In genomic region chr18:35618289-35618688, GRCh38 we compare ENCODE assay signal across 14 cellular contexts.
"Had no signal": no experiment of that assay in that cellular context is flagged by ENCODE, and none has a peak within 500 bp of the region (broad histone marks: within the 10 kb centered on the region; RNA-seq: fewer than 3 reads in every experiment).

No MANE protein-coding gene starts in this region.

- H3K27ac ChIP-seq: esophagus muscularis mucosa, right lobe of liver, thyroid gland had no signal

- H3K27me3 Mint-ChIP-seq: activated CD8-positive, alpha-beta memory T cell treated with anti-CD3 and anti-CD28 coated beads, Interleukin-2, amount 10 ng/mL, durations not matched to agents 7 days and 5 days; activated naive CD4-positive, alpha-beta T cell treated with anti-CD3 and anti-CD28 coated beads, Interleukin-2, amount 10 ng/mL, durations not matched to agents 7 days and 5 days had no signal

- H3K36me3 ChIP-seq: esophagus muscularis mucosa, right lobe of liver, thyroid gland had no signal

- H3K9me3 ChIP-seq: esophagus muscularis mucosa, right lobe of liver, thyroid gland had no signal

- DNase-seq: activated CD4-positive, alpha-beta T cell treated with anti-CD3 and anti-CD28 coated beads, Interleukin-2, amount 50 U/mL, for 4 hours; activated CD8-positive, alpha-beta memory T cell treated with anti-CD3 and anti-CD28 coated beads, Interleukin-2, amount 10 ng/mL, durations not matched to agents 7 days and 5 days; activated naive CD4-positive, alpha-beta T cell treated with anti-CD3 and anti-CD28 coated beads, Interleukin-2, amount 10 ng/mL, durations not matched to agents 7 days and 5 days; activated T-cell treated with anti-CD3 and anti-CD28 coated beads, Interleukin-2, amount 50 U/mL, for 1 hour; dorsolateral prefrontal cortex; right lobe of liver; stimulated activated CD4-positive, alpha-beta T cell treated with anti-CD3 and anti-CD28 coated beads, Interleukin-12 subunit alpha, Interleukin-12 subunit beta, amount 100 ng/mL, for 4 hours; stimulated activated CD4-positive, alpha-beta T cell treated with anti-CD3 and anti-CD28 coated beads, Interleukin-2, amount 100 ng/mL, for 24 hours; T-helper 1 cell; T1000; thyroid gland had no signal

- ATAC-seq: activated CD4-positive, CD25-positive, alpha-beta regulatory T cell treated with anti-CD3 and anti-CD28 coated beads, Interleukin-2, amount 50 U/mL, for 24 hours; activated CD8-positive, alpha-beta memory T cell treated with anti-CD3 and anti-CD28 coated beads, Interleukin-2, amount 10 ng/mL, durations not matched to agents 7 days and 5 days; right lobe of liver had no signal

- H3K27me3 ChIP-seq: dorsolateral prefrontal cortex, esophagus muscularis mucosa, right lobe of liver, thyroid gland had no signal

- H3K9me3 Mint-ChIP-seq: activated naive CD4-positive, alpha-beta T cell treated with anti-CD3 and anti-CD28 coated beads, Interleukin-2, amount 10 ng/mL, durations not matched to agents 7 days and 5 days had no signal

- H3K4me1 Mint-ChIP-seq: nephron had no signal

- H3K4me3 ChIP-seq: esophagus muscularis mucosa, right lobe of liver, thyroid gland had no signal

- H3K4me3 Mint-ChIP-seq: activated CD8-positive, alpha-beta memory T cell treated with anti-CD3 and anti-CD28 coated beads, Interleukin-2, amount 10 ng/mL, durations not matched to agents 7 days and 5 days; activated naive CD4-positive, alpha-beta T cell treated with anti-CD3 and anti-CD28 coated beads, Interleukin-2, amount 10 ng/mL, durations not matched to agents 7 days and 5 days; nephron had no signal

- H3K27ac Mint-ChIP-seq: activated CD8-positive, alpha-beta memory T cell treated with anti-CD3 and anti-CD28 coated beads, Interleukin-2, amount 10 ng/mL, durations not matched to agents 7 days and 5 days; activated naive CD4-positive, alpha-beta T cell treated with anti-CD3 and anti-CD28 coated beads, Interleukin-2, amount 10 ng/mL, durations not matched to agents 7 days and 5 days; nephron had no signal
